ENCODE assay signal across 17 cellular contexts in genomic region chr5:77620404-77620803, GRCh38. TPM values are rescaled to one million over a fixed set of nuclear protein-coding genes. Genes with fewer than 3 reads are reported as not detected.
A peak's percentile ranks its signal among the peaks of the same experiment; 100 is the strongest.
DNase-seq lines count a peak whose midpoint lies in the region; TF ChIP-seq lines count a peak whose summit lies in the region.
"Had no signal": no experiment of that assay in that cellular context is flagged by ENCODE, and none has a peak within 500 bp of the region (broad histone marks: within the 10 kb centered on the region; RNA-seq: fewer than 3 reads in every experiment).

No MANE protein-coding gene starts in this region.

- H3K79me2 ChIP-seq in hepatocyte: no peaks in the 10 kb centered on the region

- no peaks in the 10 kb centered on the region for H3K36me3 Mint-ChIP-seq in CD14-positive monocyte

- DNase-seq in COR-L47 (lab: John Stamatoyannopoulos, UW) (peak; percentile 41), NCI-H526 treated with DMSO at 0.1 percent for 48 hours (lab: John Stamatoyannopoulos, UW) (peak; percentile 84), hepatocyte (ENCODE audit: low spot score) (peak; percentile 67), lower leg skin (ENCODE audit: low spot score in 2 of 2) (no peak), CD14-positive monocyte (ENCODE audit: low spot score) (no peak), ascending aorta (ENCODE audit: low spot score in 2 of 2) (no peak)
- no peak for DNase-seq in stimulated activated CD4-positive, alpha-beta T cell treated with anti-CD3 and anti-CD28 coated beads, Interleukin-1b, Interleukin-23, amount 100 ng/mL, for 48 hours
- DNase-seq: activated naive CD4-positive, alpha-beta T cell treated with anti-CD3 and anti-CD28 coated beads, Interleukin-2, amount 50 U/mL, for 16 hours; C1 segment of cervical spinal cord; NCI-H1092; stimulated activated CD4-positive, alpha-beta T cell treated with anti-CD3 and anti-CD28 coated beads, Interleukin-4, amount 100 ng/mL, for 24 hours had no signal

- H3K36me3 ChIP-seq in hepatocyte (replicated peaks; ENCODE audit: insufficient read depth, low read depth): no peaks in the 10 kb centered on the region
- no peaks in the 10 kb centered on the region for H3K36me3 ChIP-seq in ascending aorta
- H3K36me3 ChIP-seq: right atrium auricular region had no signal

- peaks cover 41 to 71% (median 43%) of the 10 kb centered on the region in 3 donors for H3K27me3 Mint-ChIP-seq in CD14-positive monocyte (ENCODE audit: low read depth in 3 of 3)

- whole genome bisulfite sequencing in hepatocyte (ENCODE audit: low lambda C conversion rate, missing lambda C conversion rate): 25% methylated on average over 4 of the region's 4 CpGs
- 25 to 27% methylated on average over 4 of the region's 4 CpGs for WGBS in lower leg skin, 2 donors

- no peak overlapping the region for H3K4me2 ChIP-seq in hepatocyte

- peak; percentile 9; the same call in 1 of the 2 replicates for TF ChIP-seq CTCF in GM12875 (IDR thresholded peaks at IDR 0.05; ENCODE audit: borderline replicate concordance, insufficient read depth, low read depth, low read length)
- no peak for TF ChIP-seq CTCF in hepatocyte (IDR thresholded peaks at IDR 0.05; ENCODE audit: poor library complexity)
- no peak for TF ChIP-seq CTCF in lower leg skin (IDR thresholded peaks at IDR 0.05)
- no peak for TF ChIP-seq CTCF in CD14-positive monocyte (IDR thresholded peaks at IDR 0.05)
- TF ChIP-seq CTCF in ascending aorta (IDR thresholded peaks at IDR 0.05): no peak

- no peaks in the 10 kb centered on the region for H4K20me1 ChIP-seq in hepatocyte (ENCODE audit: insufficient read depth, poor library complexity, severe bottlenecking)

- no peak overlapping the region for H3K4me3 ChIP-seq in GM12875 (ENCODE audit: low read depth, low read length)
- H3K4me3 ChIP-seq in hepatocyte: no peak overlapping the region
- H3K4me3 ChIP-seq in lower leg skin (ENCODE audit: low read depth, poor library complexity, severe bottlenecking): no peak overlapping the region
- no peak overlapping the region for H3K4me3 ChIP-seq in ascending aorta
- H3K4me3 ChIP-seq: right atrium auricular region had no signal

- no peak overlapping the region for H3K27ac Mint-ChIP-seq in CD14-positive monocyte
- H3K27ac Mint-ChIP-seq: stimulated activated naive CD8-positive, alpha-beta T cell treated with anti-CD3 and anti-CD28 coated beads, Interleukin-15, Interleukin-2, amounts not matched to agents 100 ng/mL and 50 ng/mL, for 24 hours had no signal

- H3K9me3 ChIP-seq in hepatocyte (ENCODE audit: low read depth) (no peaks in the 10 kb centered on the region), ascending aorta (no peaks in the 10 kb centered on the region)
- H3K9me3 ChIP-seq: right atrium auricular region had no signal

- no peak overlapping the region for H2AFZ ChIP-seq in hepatocyte

- H3K27ac ChIP-seq in hepatocyte (no peak overlapping the region), ascending aorta (no peak overlapping the region)
- H3K27ac ChIP-seq: HL-60, right atrium auricular region had no signal

- peaks cover 0 to 4% (median 0%) of the 10 kb centered on the region in 7 donors for H3K9me3 Mint-ChIP-seq in CD14-positive monocyte
- H3K9me3 Mint-ChIP-seq: central memory CD8-positive, alpha-beta T cell; stimulated activated naive CD8-positive, alpha-beta T cell treated with anti-CD3 and anti-CD28 coated beads, Interleukin-15, Interleukin-2, amounts not matched to agents 100 ng/mL and 50 ng/mL, for 24 hours had no signal

- no peaks in the 10 kb centered on the region for H3K4me1 Mint-ChIP-seq in CD14-positive monocyte
- H3K4me1 Mint-ChIP-seq: central memory CD8-positive, alpha-beta T cell had no signal

- intact Hi-C loops in lower leg skin (cut with DNase I; ENCODE audit: low total_unique reads): no loop called here
- intact Hi-C loops in CD14-positive monocyte (cut with micrococcal nuclease): no loop called here
- intact Hi-C loops in ascending aorta (cut with DNase I): no loop called here

- TF ChIP-seq POLR2A in lower leg skin (IDR thresholded peaks at IDR 0.05): no peak

- no peaks in the 10 kb centered on the region for H3K9me2 ChIP-seq in hepatocyte (replicated peaks; ENCODE audit: insufficient read depth)

- no peaks in the 10 kb centered on the region for H3K4me1 ChIP-seq in hepatocyte (ENCODE audit: insufficient read depth)
- H3K4me1 ChIP-seq in ascending aorta: no peaks in the 10 kb centered on the region
- H3K4me1 ChIP-seq: right atrium auricular region had no signal

- H3K27me3 ChIP-seq in hepatocyte (peaks cover 49% of the 10 kb centered on the region), ascending aorta (peaks cover 3% of the 10 kb centered on the region)
- H3K27me3 ChIP-seq: right atrium auricular region had no signal

- H3K4me3 Mint-ChIP-seq in CD14-positive monocyte: no peak overlapping the region
- H3K4me3 Mint-ChIP-seq: central memory CD8-positive, alpha-beta T cell; stimulated activated naive CD8-positive, alpha-beta T cell treated with anti-CD3 and anti-CD28 coated beads, Interleukin-15, Interleukin-2, amounts not matched to agents 100 ng/mL and 50 ng/mL, for 24 hours had no signal

RNA-seq across cellular contexts. Expression of gene OTP, which starts 18.1 kb away (rescaled TPM):
- not detected in 2 replicates for total RNA-seq in hepatocyte
- polyA plus RNA-seq in hepatocyte: not detected in 2 replicates
- total RNA-seq in lower leg skin: not detected
- not detected for polyA plus RNA-seq in CD14-positive monocyte
- not detected for total RNA-seq in ascending aorta
- total RNA-seq: fibroblast of lung, right atrium auricular region had no signal
- polyA plus RNA-seq: fibroblast of lung had no signal

Comparison
In these comparisons a context has a peak if more than half of its experiments do, and no peak if none do; other contexts are left out.
1. DNase-seq: peak in COR-L47 (single experiment), NCI-H526 treated with DMSO at 0.1 percent for 48 hours (single experiment) and hepatocyte (single experiment); none in lower leg skin (0 of 2), CD14-positive monocyte (single experiment), ascending aorta (0 of 2) and stimulated activated CD4-positive, alpha-beta T cell treated with anti-CD3 and anti-CD28 coated beads, Interleukin-1b, Interleukin-23, amount 100 ng/mL, for 48 hours (single experiment).